In genomic region chr5:25020454-25020853, GRCh38 we compare ENCODE assay signal across 14 cellular contexts.
A peak's percentile ranks its signal among the peaks of the same experiment; 100 is the strongest.
DNase-seq lines count a peak whose midpoint lies in the region; ATAC-seq and TF ChIP-seq lines count a peak whose summit lies in the region.
"Had no signal": no experiment of that assay in that cellular context is flagged by ENCODE, and none has a peak within 500 bp of the region (broad histone marks: within the 10 kb centered on the region; RNA-seq: fewer than 3 reads in every experiment).

No MANE protein-coding gene starts in this region.

- H3T11ph ChIP-seq in H9 (ENCODE audit: low read length) = no peak overlapping the region

- H3K14ac ChIP-seq in H9 (ENCODE audit: insufficient read depth, low read length) (no peak overlapping the region), neuronal stem cell (ENCODE audit: low read length) (no peak overlapping the region)

- DNase-seq in H9 = peak; percentile 30
- DNase-seq in WTC11 (ENCODE audit: low spot score) = no peak
- peak; percentile 31 for DNase-seq in iPS DF 6.9 (ENCODE audit: low read depth, low spot score)
- peak; percentile 37 for DNase-seq in neuronal stem cell (ENCODE audit: low spot score)
- no peak for DNase-seq in Calu3
- DNase-seq in erythroblast (lab: John Stamatoyannopoulos, UW) = no peak
- DNase-seq: CD8-positive, alpha-beta T cell; COR-L47; HFFc6 had no signal

- no peaks in the 10 kb centered on the region for H3K27me3 Mint-ChIP-seq in H9 (ENCODE audit: low read depth)
- no peaks in the 10 kb centered on the region for H3K27me3 Mint-ChIP-seq in WTC11 (ENCODE audit: low read depth)
- no peaks in the 10 kb centered on the region for H3K27me3 Mint-ChIP-seq in Calu3 (ENCODE audit: unreplicated experiment)
- H3K27me3 Mint-ChIP-seq: B cell had no signal

- TF ChIP-seq POLR2A in erythroblast (IDR thresholded peaks at IDR 0.05; ENCODE audit: low read length) = no peak

- H4K91ac ChIP-seq in H9 (ENCODE audit: insufficient read length, low read depth, low read length) (no peak overlapping the region), neuronal stem cell (ENCODE audit: low read depth, low read length, poor library complexity) (no peak overlapping the region)

- H3K23ac ChIP-seq in H9 (ENCODE audit: insufficient read length, low read depth, low read length) = no peak overlapping the region
- no peak overlapping the region for H3K23ac ChIP-seq in neuronal stem cell (ENCODE audit: low read depth, low read length, poor library complexity)

- ATAC-seq in WTC11 (peak; percentile 82), GM21576 (IDR thresholded peaks at IDR 0.05; ENCODE audit: unreplicated experiment) (no peak)
- ATAC-seq: CD8-positive, alpha-beta T cell; HCT116 had no signal

- no TSS peak for BruUV-seq in Calu3 (replicated peaks; lab: Mats Ljungman, UMichigan)

- H4K5ac ChIP-seq in H9 (ENCODE audit: insufficient read length, low read depth, low read length) = no peak overlapping the region

- H2AFZ ChIP-seq in H9 (ENCODE audit: low read length) = no peak overlapping the region
- no peak overlapping the region for H2AFZ ChIP-seq in neuronal stem cell (ENCODE audit: low read length)

- intact Hi-C loops in Calu3 (cut with micrococcal nuclease; ENCODE audit: unreplicated experiment) = no loop called here

- no peaks in the 10 kb centered on the region for H4K20me1 ChIP-seq in H9 (ENCODE audit: control insufficient read depth, insufficient read depth, insufficient read length)
- H4K20me1 ChIP-seq: BLaER1 treated with 17β-estradiol and CSF1 and Interleukin-3, amounts not matched to agents 10 nM and 100 nM had no signal

- H2BK12ac ChIP-seq in H9 (ENCODE audit: insufficient read length, low read depth, low read length) = no peak overlapping the region
- H2BK12ac ChIP-seq in neuronal stem cell (ENCODE audit: low read length) = no peak overlapping the region

- H3K4ac ChIP-seq in H9 (ENCODE audit: low read depth, low read length) (no peak overlapping the region), neuronal stem cell (ENCODE audit: low read length) (no peak overlapping the region)

- H3K56ac ChIP-seq in H9 (ENCODE audit: insufficient read length, low read depth, low read length) = no peak overlapping the region

- no peak overlapping the region for H4K8ac ChIP-seq in H9 (replicated peaks; ENCODE audit: insufficient read length, low read depth, low read length)
- no peak overlapping the region for H4K8ac ChIP-seq in neuronal stem cell (ENCODE audit: low read depth, low read length)

- no peak overlapping the region for H3K18ac ChIP-seq in H9 (ENCODE audit: insufficient read length, low read depth, low read length)
- H3K18ac ChIP-seq in neuronal stem cell (ENCODE audit: low read length) = no peak overlapping the region

- H3K9me3 Mint-ChIP-seq in H9 = no peaks in the 10 kb centered on the region
- H3K9me3 Mint-ChIP-seq in WTC11 = peaks cover 9% of the 10 kb centered on the region
- peaks cover 17% of the 10 kb centered on the region for H3K9me3 Mint-ChIP-seq in Calu3 (ENCODE audit: low read depth, unreplicated experiment)

- H3K9me3 ChIP-seq in H9 (ENCODE audit: control insufficient read depth, low read depth, low read length) (no peaks in the 10 kb centered on the region), iPS DF 6.9 (ENCODE audit: control insufficient read depth, insufficient read depth, low read length) (no peaks in the 10 kb centered on the region), neuronal stem cell (replicated peaks in 1 of 2; ENCODE audit: control insufficient read depth in 2 of 2, insufficient read depth in 1 of 2, low read depth in 1 of 2, low read length in 2 of 2) (no peaks in the 10 kb centered on the region)
- H3K9me3 ChIP-seq: BLaER1 treated with 17β-estradiol and CSF1 and Interleukin-3, amounts not matched to agents 10 nM and 100 nM had no signal

- CTCF ChIA-PET in WTC11 (lab: Charles Lee) = no interaction called here
- CTCF ChIA-PET in Calu3 (lab: Charles Lee) = no interaction called here

- H3K9ac ChIP-seq in H9 (ENCODE audit: extremely low read depth, insufficient read length, low read length) (no peak overlapping the region), neuronal stem cell (ENCODE audit: low read depth, low read length, poor library complexity) (no peak overlapping the region)
- H3K9ac ChIP-seq: BLaER1 treated with 17β-estradiol and CSF1 and Interleukin-3, amounts not matched to agents 10 nM and 100 nM; KMS-11 had no signal

- no peak overlapping the region for H2BK120ac ChIP-seq in H9 (ENCODE audit: low read depth, low read length, poor library complexity, severe bottlenecking)
- H2BK120ac ChIP-seq in neuronal stem cell (ENCODE audit: low read depth, low read length) = no peak overlapping the region

- H3K27ac ChIP-seq in H9 (ENCODE audit: insufficient read length, low read depth, low read length) (no peak overlapping the region), iPS DF 6.9 (ENCODE audit: low read length) (no peak overlapping the region), neuronal stem cell (replicated peaks; ENCODE audit: low read length) (no peak overlapping the region)
- H3K27ac ChIP-seq: BLaER1 treated with 17β-estradiol and CSF1 and Interleukin-3, amounts not matched to agents 10 nM and 100 nM; KMS-11 had no signal

- no CpG with 5 or more reads among the region's 1 CpG for WGBS in H9 (ENCODE audit: extremely low coverage, insufficient read length, low lambda C conversion rate)
- no CpG with 5 or more reads among the region's 1 CpG for WGBS in iPS DF 6.9 (ENCODE audit: insufficient coverage, insufficient read length)
- no CpG with 5 or more reads among the region's 1 CpG for WGBS in neuronal stem cell (ENCODE audit: extremely low coverage in 2 of 2, insufficient read length in 2 of 2, insufficient replicate concordance in 1 of 2), 2 donors

- no peaks in the 10 kb centered on the region for H3K23me2 ChIP-seq in H9 (ENCODE audit: insufficient read length, low read depth, low read length, poor library complexity, severe bottlenecking)

- H3K36me3 Mint-ChIP-seq in H9 (ENCODE audit: insufficient read depth in 1 of 3, low read depth in 3 of 3) = no peaks in the 10 kb centered on the region
- no peaks in the 10 kb centered on the region for H3K36me3 Mint-ChIP-seq in WTC11
- no peaks in the 10 kb centered on the region for H3K36me3 Mint-ChIP-seq in Calu3 (ENCODE audit: insufficient read depth, unreplicated experiment)
- H3K36me3 Mint-ChIP-seq: CD8-positive, alpha-beta T cell had no signal

- no peak overlapping the region for H2AK5ac ChIP-seq in H9 (ENCODE audit: insufficient read length, low read length)
- H2AK5ac ChIP-seq in neuronal stem cell (ENCODE audit: low read depth, low read length) = no peak overlapping the region

- no peak for TF ChIP-seq CTCF in H9 (conservative IDR thresholded peaks at IDR 0.05)
- TF ChIP-seq CTCF in WTC11 (IDR thresholded peaks at IDR 0.05) = no peak
- TF ChIP-seq CTCF in Calu3 (IDR thresholded peaks at IDR 0.05; ENCODE audit: unreplicated experiment) = no peak

- H3K4me1 Mint-ChIP-seq in H9 = peaks cover 26 to 30% of the 10 kb centered on the region in 2 experiments
- peaks cover 25% of the 10 kb centered on the region for H3K4me1 Mint-ChIP-seq in WTC11
- H3K4me1 Mint-ChIP-seq in Calu3 (ENCODE audit: low read depth, unreplicated experiment) = no peaks in the 10 kb centered on the region
- H3K4me1 Mint-ChIP-seq: B cell had no signal

- H2BK5ac ChIP-seq in H9 (ENCODE audit: insufficient read length, low read length) = no peak overlapping the region
- H2BK5ac ChIP-seq in neuronal stem cell (ENCODE audit: low read length) = no peak overlapping the region

- no peak overlapping the region for H3K4me3 ChIP-seq in iPS DF 6.9 (ENCODE audit: low read length)
- H3K4me3 ChIP-seq in neuronal stem cell (ENCODE audit: low read length in 2 of 2) = no peak overlapping the region
- H3K4me3 ChIP-seq: BLaER1 treated with 17β-estradiol and CSF1 and Interleukin-3, amounts not matched to agents 10 nM and 100 nM had no signal

- H3K79me2 ChIP-seq in H9 (ENCODE audit: insufficient read depth, low read length) = no peaks in the 10 kb centered on the region

- H3K4me2 ChIP-seq in H9 (ENCODE audit: insufficient read depth, insufficient read length, low read length) (no peak overlapping the region), neuronal stem cell (ENCODE audit: insufficient read depth, low read length, poor library complexity, severe bottlenecking) (no peak overlapping the region)
- H3K4me2 ChIP-seq: BLaER1 treated with 17β-estradiol and CSF1 and Interleukin-3, amounts not matched to agents 10 nM and 100 nM; KMS-11 had no signal

- H2BK15ac ChIP-seq in H9 (ENCODE audit: low read depth, low read length) = no peak overlapping the region
- H2BK15ac ChIP-seq in neuronal stem cell (ENCODE audit: low read length) = no peak overlapping the region

- peak overlapping the region in 2 of 3 experiments; percentile 9 to 85; a peak in 4 of 7 replicates for H3K27ac Mint-ChIP-seq in H9
- no peak overlapping the region for H3K27ac Mint-ChIP-seq in WTC11
- no peak overlapping the region for H3K27ac Mint-ChIP-seq in Calu3 (ENCODE audit: unreplicated experiment)
- H3K27ac Mint-ChIP-seq: B cell; CD8-positive, alpha-beta T cell; HFFc6 had no signal

- H3K4me3 Mint-ChIP-seq in H9 (no peak overlapping the region), WTC11 (no peak overlapping the region), Calu3 (ENCODE audit: low read depth, unreplicated experiment) (no peak overlapping the region)
- H3K4me3 Mint-ChIP-seq: B cell; CD8-positive, alpha-beta T cell; HFFc6 had no signal

- no peak overlapping the region for H2BK20ac ChIP-seq in H9 (ENCODE audit: low read depth, low read length, poor library complexity, severe bottlenecking)

- peaks cover 3% of the 10 kb centered on the region for H3K4me1 ChIP-seq in H9 (ENCODE audit: insufficient read depth, low read length)
- H3K4me1 ChIP-seq in iPS DF 6.9 (ENCODE audit: control insufficient read depth, insufficient read depth, low read length) = no peaks in the 10 kb centered on the region; the same call in none of the 2 replicates
- H3K4me1 ChIP-seq in neuronal stem cell (ENCODE audit: control insufficient read depth in 2 of 2, insufficient read depth in 1 of 2, low read depth in 1 of 2, low read length in 2 of 2) = peaks cover 0 to 2% of the 10 kb centered on the region in 2 donors
- H3K4me1 ChIP-seq: BLaER1 treated with 17β-estradiol and CSF1 and Interleukin-3, amounts not matched to agents 10 nM and 100 nM had no signal

- H3K27me3 ChIP-seq in H9 (ENCODE audit: insufficient read depth, low read length) (no peaks in the 10 kb centered on the region), iPS DF 6.9 (ENCODE audit: control insufficient read depth, insufficient read depth, low read length) (no peaks in the 10 kb centered on the region), neuronal stem cell (ENCODE audit: control insufficient read depth in 3 of 3, insufficient read depth in 3 of 3, low read depth in 1 of 3, low read length in 3 of 3) (no peaks in the 10 kb centered on the region)
- H3K27me3 ChIP-seq: BLaER1 treated with 17β-estradiol and CSF1 and Interleukin-3, amounts not matched to agents 10 nM and 100 nM had no signal

- H3K79me1 ChIP-seq in H9 (ENCODE audit: insufficient read depth, low read depth, low read length, poor library complexity, severe bottlenecking) = no peaks in the 10 kb centered on the region
- no peaks in the 10 kb centered on the region for H3K79me1 ChIP-seq in neuronal stem cell (ENCODE audit: low read depth, low read length)

- POLR2A ChIA-PET in WTC11 (lab: Charles Lee) = no interaction called here

- H3K36me3 ChIP-seq in iPS DF 6.9 (ENCODE audit: control insufficient read depth, insufficient read depth, low read length) = no peaks in the 10 kb centered on the region
- no peaks in the 10 kb centered on the region for H3K36me3 ChIP-seq in neuronal stem cell (replicated peaks in 1 of 2; ENCODE audit: control insufficient read depth in 2 of 2, insufficient read depth in 2 of 2, low read length in 2 of 2)
- H3K36me3 ChIP-seq: BLaER1 treated with 17β-estradiol and CSF1 and Interleukin-3, amounts not matched to agents 10 nM and 100 nM had no signal

Comparison
In these comparisons a context has a peak if more than half of its experiments do, and no peak if none do; other contexts are left out.
1. DNase-seq: peak in H9 (single experiment), iPS DF 6.9 (single experiment) and neuronal stem cell (single experiment); none in WTC11 (single experiment), Calu3 (single experiment) and erythroblast (0 of 2).
2. H3K27ac Mint-ChIP-seq: peak in H9 (2 of 3); none in WTC11 (single experiment) and Calu3 (single experiment).